Comparison of ENCODE assay signal across 23 cellular contexts in genomic region chr18:22335644-22336275, GRCh38.
A peak's percentile ranks its signal among the peaks of the same experiment; 100 is the strongest.
DNase-seq lines count a peak whose midpoint lies in the region; ATAC-seq and TF ChIP-seq lines count a peak whose summit lies in the region.
"Had no signal": no experiment of that assay in that cellular context is flagged by ENCODE, and none has a peak within 500 bp of the region (broad histone marks: within the 10 kb centered on the region; RNA-seq: fewer than 3 reads in every experiment).

No MANE protein-coding gene starts in this region.

- no peaks in the 10 kb centered on the region for H3K9me3 Mint-ChIP-seq in endothelial cell (ENCODE audit: unreplicated experiment)
- H3K9me3 Mint-ChIP-seq: nephron had no signal

- no peak for TF ChIP-seq EP300 in stomach (IDR thresholded peaks at IDR 0.05)

- DNase-seq in endothelial cell (ENCODE audit: low spot score): peak; percentile 30
- DNase-seq in right lobe of liver: no peak
- DNase-seq in stomach: peak; percentile 66
- no peak for DNase-seq in NOMO-1 (lab: John Stamatoyannopoulos, UW; ENCODE audit: unreplicated experiment in 2 of 2)
- no peak for DNase-seq in inferior parietal cortex (ENCODE audit: extremely low spot score)
- no peak for DNase-seq in stimulated activated CD8-positive, alpha-beta memory T cell treated with anti-CD3 and anti-CD28 coated beads, Interleukin-4, amount 100 ng/mL, for 48 hours
- DNase-seq: activated CD4-positive, alpha-beta T cell treated with anti-CD3 and anti-CD28 coated beads, Interleukin-2, amount 50 U/mL, for 1 hour; caudate nucleus; CD4-positive, alpha-beta T cell; effector CD8-positive, alpha-beta T cell; mammary epithelial cell; MG63; NCI-H146; NCI-H2171 treated with DMSO at 0.1 percent for 48 hours; NCI-H69; stimulated activated CD4-positive, alpha-beta T cell treated with anti-CD3 and anti-CD28 coated beads, Interleukin-2, amount 100 ng/mL, for 24 hours; stimulated activated naive CD4-positive, alpha-beta T cell treated with Interleukin-2 at 50 U/mL for 16 hours; T-helper 2 cell; tibial artery had no signal

- H3K27ac ChIP-seq in OCI-LY3 (ENCODE audit: low read length): no peak overlapping the region
- H3K27ac ChIP-seq in right lobe of liver: no peak overlapping the region
- peak overlapping the region; percentile 5 to 63 (median 43) for H3K27ac ChIP-seq in stomach
- H3K27ac ChIP-seq: SJSA1, tibial artery had no signal

- H2AFZ ChIP-seq in OCI-LY3 (ENCODE audit: low read depth, low read length): 0 out of 2 replicates have a peak overlapping the region, but pooled peaks have one; percentile 44

- peaks cover 66% of the 10 kb centered on the region for H3K4me1 Mint-ChIP-seq in endothelial cell (ENCODE audit: unreplicated experiment)

- TF ChIP-seq CTCF in OCI-LY3 (IDR thresholded peaks at IDR 0.05; ENCODE audit: low read depth, low read length): no peak
- TF ChIP-seq CTCF in endothelial cell (IDR thresholded peaks at IDR 0.05; ENCODE audit: unreplicated experiment): no peak
- no peak for TF ChIP-seq CTCF in right lobe of liver (IDR thresholded peaks at IDR 0.05)
- TF ChIP-seq CTCF in stomach (IDR thresholded peaks at IDR 0.05): no peak

- ATAC-seq in right lobe of liver: peak; percentile 22 to 49 (median 40)
- no peak for ATAC-seq in HG02973 (IDR thresholded peaks at IDR 0.05; ENCODE audit: unreplicated experiment)

- no peaks in the 10 kb centered on the region for H3K9me3 ChIP-seq in OCI-LY3 (ENCODE audit: insufficient read depth, low read length)
- no peaks in the 10 kb centered on the region for H3K9me3 ChIP-seq in right lobe of liver
- H3K9me3 ChIP-seq in stomach: no peaks in the 10 kb centered on the region
- H3K9me3 ChIP-seq: MG63, SJSA1, tibial artery had no signal

- no peaks in the 10 kb centered on the region for H3K4me1 ChIP-seq in OCI-LY3 (ENCODE audit: low read length)
- H3K4me1 ChIP-seq in right lobe of liver: no peaks in the 10 kb centered on the region
- H3K4me1 ChIP-seq in stomach: peaks cover 0 to 18% (median 9%) of the 10 kb centered on the region in 4 donors
- H3K4me1 ChIP-seq: SJSA1 had no signal

- H3K4me3 ChIP-seq in OCI-LY3 (ENCODE audit: low read length) (no peak overlapping the region), right lobe of liver (no peak overlapping the region), stomach (peak overlapping the region in 2 of 4 donors; percentile 3 to 12)
- H3K4me3 ChIP-seq: MG63, SJSA1, tibial artery had no signal

- H3K27ac Mint-ChIP-seq in endothelial cell (ENCODE audit: unreplicated experiment): peak overlapping the region; percentile 71
- H3K27ac Mint-ChIP-seq: CD4-positive, alpha-beta T cell had no signal

- no peaks in the 10 kb centered on the region for H3K79me2 ChIP-seq in OCI-LY3 (ENCODE audit: low read length)

- no peak overlapping the region for H3K4me3 Mint-ChIP-seq in endothelial cell (ENCODE audit: unreplicated experiment)
- H3K4me3 Mint-ChIP-seq: CD4-positive, alpha-beta T cell; nephron had no signal

- H3K27me3 Mint-ChIP-seq in endothelial cell (ENCODE audit: unreplicated experiment): peaks cover 17% of the 10 kb centered on the region
- H3K27me3 Mint-ChIP-seq: CD4-positive, alpha-beta T cell had no signal

- 68% methylated on average over 15 of the region's 17 CpGs for whole genome bisulfite sequencing in right lobe of liver (ENCODE audit: insufficient coverage, low coverage, low lambda C conversion rate, missing lambda C conversion rate)
- WGBS in stomach, 5 donors: 30 to 52% (median 40%) methylated on average over 15 to 17 of the region's 17 CpGs

- TF ChIP-seq POLR2A in right lobe of liver (IDR thresholded peaks at IDR 0.05) (no peak), stomach (IDR thresholded peaks at IDR 0.05) (no peak)

- 0 out of 2 replicates have a peak, but pooled peaks cover under 1% of the 10 kb centered on the region for H3K27me3 ChIP-seq in OCI-LY3 (ENCODE audit: low read depth, low read length)
- H3K27me3 ChIP-seq in right lobe of liver: no peaks in the 10 kb centered on the region
- no peaks in the 10 kb centered on the region for H3K27me3 ChIP-seq in stomach
- H3K27me3 ChIP-seq: MG63, SJSA1, tibial artery had no signal

- intact Hi-C loops in right lobe of liver (cut with DNase I): no loop called here
- intact Hi-C loops in stomach (cut with DNase I; ENCODE audit: low total_unique reads): no loop called here

- H3K36me3 ChIP-seq in OCI-LY3 (replicated peaks; ENCODE audit: low read depth, low read length) (no peaks in the 10 kb centered on the region), right lobe of liver (no peaks in the 10 kb centered on the region), stomach (no peaks in the 10 kb centered on the region)
- H3K36me3 ChIP-seq: MG63, SJSA1, tibial artery had no signal

- no peaks in the 10 kb centered on the region for H4K20me1 ChIP-seq in OCI-LY3 (ENCODE audit: insufficient read depth, low read length)

- no peak overlapping the region for H3K4me2 ChIP-seq in OCI-LY3 (ENCODE audit: low read length)

- no peak overlapping the region for H3K9ac ChIP-seq in OCI-LY3 (ENCODE audit: low read length)

- H3K36me3 Mint-ChIP-seq in endothelial cell (ENCODE audit: low read depth, unreplicated experiment): no peaks in the 10 kb centered on the region

Comparison
In these comparisons a context has a peak if more than half of its experiments do, and no peak if none do; other contexts are left out.
1. H3K27ac ChIP-seq: peak in stomach (5 of 5); none in OCI-LY3 (single experiment) and right lobe of liver (0 of 3).
2. DNase-seq: peak in endothelial cell (single experiment) and stomach (single experiment); none in right lobe of liver (0 of 3), NOMO-1 (0 of 2), inferior parietal cortex (single experiment) and stimulated activated CD8-positive, alpha-beta memory T cell treated with anti-CD3 and anti-CD28 coated beads, Interleukin-4, amount 100 ng/mL, for 48 hours (single experiment).